14 cellular contexts compared by ENCODE assay signal in the genomic region with DNA sequence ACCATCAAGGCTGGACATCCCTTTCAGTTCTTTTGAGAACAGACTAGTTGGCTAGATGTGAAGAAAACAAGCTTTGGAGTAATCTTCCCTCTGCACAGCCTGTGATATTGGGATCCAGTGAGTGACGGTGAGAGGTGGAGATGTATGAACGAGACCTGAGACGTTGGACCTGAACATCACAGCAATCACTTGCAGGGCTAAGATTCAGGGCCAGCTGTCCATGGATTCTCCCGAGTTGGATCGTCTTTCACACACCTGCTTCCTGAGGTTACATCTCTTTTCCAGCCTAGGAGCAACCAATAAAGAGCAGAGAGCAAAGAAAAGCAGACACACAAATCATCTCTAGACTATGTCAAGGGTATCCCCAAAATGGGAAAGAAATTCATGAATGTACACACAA. TPM values are rescaled to one million over a fixed set of nuclear protein-coding genes. Genes with fewer than 3 reads are reported as not detected.
DNase-seq lines count a peak whose midpoint lies in the region; ATAC-seq, FAIRE-seq and TF ChIP-seq lines count a peak whose summit lies in the region.
"Had no signal": no experiment of that assay in that cellular context is flagged by ENCODE, and none has a peak within 500 bp of the region (broad histone marks: within the 10 kb centered on the region; RNA-seq: fewer than 3 reads in every experiment).

No MANE protein-coding gene starts in this region.

- no peak overlapping the region for H3K14ac ChIP-seq in H1 (ENCODE audit: insufficient read length)

- H3K23ac ChIP-seq in H1 (ENCODE audit: insufficient read length) = no peak overlapping the region

- no peaks in the 10 kb centered on the region for H3K79me2 ChIP-seq in H1 (ENCODE audit: control insufficient read depth in 1 of 2, insufficient read depth in 2 of 2, low read length in 2 of 2)

- peaks cover 29% of the 10 kb centered on the region for H3K27me3 Mint-ChIP-seq in activated naive CD8-positive, alpha-beta T cell treated with anti-CD3 and anti-CD28 coated beads, Interleukin-2, amount 10 ng/mL, durations not matched to agents 7 days and 5 days
- H3K27me3 Mint-ChIP-seq in activated naive CD8-positive, alpha-beta T cell treated with anti-CD3 and anti-CD28 coated beads, Interleukin-2, amount 50 U/mL, for 24 hours = peaks cover 27% of the 10 kb centered on the region

- H3K27me3 ChIP-seq in H1 (replicated peaks in 1 of 4; ENCODE audit: control insufficient read depth in 3 of 4, extremely low read depth in 1 of 4, insufficient read depth in 3 of 4, low read length in 3 of 4) = no peaks in the 10 kb centered on the region

- no peak overlapping the region for H2BK5ac ChIP-seq in H1 (ENCODE audit: low read depth, low read length)

- no peak overlapping the region for H2BK20ac ChIP-seq in H1 (ENCODE audit: low read length)

- TF ChIP-seq POLR2A in H1 (IDR thresholded peaks at IDR 0.05; ENCODE audit: control extremely low read depth in 1 of 2, low read depth in 2 of 2, low read length in 2 of 2) = no peak

- CTCF ChIA-PET in H1 (lab: Charles Lee; ENCODE audit: partially characterized antibody) = interaction anchor here (0.8 to 3.7 kb wide), 8 partner anchors 9 to 241 kb away, joined by 3 to 39 read pairs (median 4); partner anchors contain the start of gene TRAM2

- no peaks in the 10 kb centered on the region for H3K36me3 ChIP-seq in H1 (ENCODE audit: control insufficient read depth in 2 of 4, insufficient read depth in 4 of 4, low read length in 3 of 4)

- DNase-seq in activated naive CD8-positive, alpha-beta T cell treated with anti-CD3 and anti-CD28 coated beads, Interleukin-2, amount 10 ng/mL, durations not matched to agents 7 days and 5 days = no peak
- DNase-seq in activated naive CD8-positive, alpha-beta T cell treated with anti-CD3 and anti-CD28 coated beads, Interleukin-2, amount 50 U/mL, for 24 hours = no peak
- DNase-seq in NCI-H524 (lab: John Stamatoyannopoulos, UW) = peak; percentile 46 to 79
- DNase-seq in H1 (ENCODE audit: low read depth in 1 of 2, low spot score in 2 of 2) = no peak
- DNase-seq in frontal cortex (ENCODE audit: low spot score in 2 of 2) = no peak
- DNase-seq: Caco-2; CD4-positive, CD25-positive, alpha-beta regulatory T cell; H7; NCI-H1436 treated with DMSO at 0.1 percent for 48 hours; NCI-H2081 treated with DMSO at 0.1 percent for 48 hours; SIG-M5 had no signal

- no peak for ATAC-seq in activated naive CD8-positive, alpha-beta T cell treated with anti-CD3 and anti-CD28 coated beads, Interleukin-2, amount 10 ng/mL, durations not matched to agents 7 days and 5 days (ENCODE audit: low read depth)
- no peak for ATAC-seq in activated naive CD8-positive, alpha-beta T cell treated with anti-CD3 and anti-CD28 coated beads, Interleukin-2, amount 50 U/mL, for 24 hours
- no peak for ATAC-seq in GM19463 (IDR thresholded peaks at IDR 0.05; ENCODE audit: unreplicated experiment)
- ATAC-seq in HG02870 (IDR thresholded peaks at IDR 0.05; ENCODE audit: unreplicated experiment) = no peak

- no peak overlapping the region for H2AK5ac ChIP-seq in H1 (ENCODE audit: low read depth, low read length)

- H2BK120ac ChIP-seq in H1 (replicated peaks; ENCODE audit: low read depth, low read length) = no peak overlapping the region

- no peak overlapping the region for H4K91ac ChIP-seq in H1 (replicated peaks; ENCODE audit: insufficient read length, low read length)

- H2AFZ ChIP-seq in H1 (ENCODE audit: low read length) = peak overlapping the region; percentile 63; the same call in 1 of the 2 replicates

- peak overlapping the region; percentile 18 for H3K27ac Mint-ChIP-seq in activated naive CD8-positive, alpha-beta T cell treated with anti-CD3 and anti-CD28 coated beads, Interleukin-2, amount 10 ng/mL, durations not matched to agents 7 days and 5 days
- H3K27ac Mint-ChIP-seq in activated naive CD8-positive, alpha-beta T cell treated with anti-CD3 and anti-CD28 coated beads, Interleukin-2, amount 50 U/mL, for 24 hours = no peak overlapping the region
- H3K27ac Mint-ChIP-seq: CD4-positive, CD25-positive, alpha-beta regulatory T cell; T-helper 1 cell treated with Interleukin-12 subunit alpha and Interleukin-12 subunit beta and Interleukin-4 antibody, amounts not matched to agents 30 μg/mL and 1 μg/mL, for 36 hours had no signal

- H3K4me3 ChIP-seq in H1 (ENCODE audit: extremely low read depth in 1 of 4, insufficient read depth in 2 of 4, low read depth in 3 of 4, low read length in 4 of 4) = no peak overlapping the region

- no peak for TF ChIP-seq EP300 in H1 (IDR thresholded peaks at IDR 0.05; ENCODE audit: borderline replicate concordance in 1 of 2, low read depth in 2 of 2, low read length in 2 of 2)

- POLR2A ChIA-PET in activated naive CD8-positive, alpha-beta T cell treated with anti-CD3 and anti-CD28 coated beads, Interleukin-2, amount 10 ng/mL, durations not matched to agents 7 days and 5 days (lab: Charles Lee) = no interaction called here
- POLR2A ChIA-PET in H1 (lab: Charles Lee; ENCODE audit: partially characterized antibody) = no interaction called here

- H3K9me3 ChIP-seq in H1 (ENCODE audit: insufficient read depth in 2 of 2, low read depth in 1 of 2, low read length in 1 of 2) = no peaks in the 10 kb centered on the region
- H3K9me3 ChIP-seq: Caco-2 had no signal

- no peaks in the 10 kb centered on the region for H3K9me3 Mint-ChIP-seq in activated naive CD8-positive, alpha-beta T cell treated with anti-CD3 and anti-CD28 coated beads, Interleukin-2, amount 10 ng/mL, durations not matched to agents 7 days and 5 days
- H3K9me3 Mint-ChIP-seq in activated naive CD8-positive, alpha-beta T cell treated with anti-CD3 and anti-CD28 coated beads, Interleukin-2, amount 50 U/mL, for 24 hours = no peaks in the 10 kb centered on the region
- H3K9me3 Mint-ChIP-seq: CD4-positive, CD25-positive, alpha-beta regulatory T cell; T-helper 1 cell treated with Interleukin-12 subunit alpha and Interleukin-12 subunit beta and Interleukin-4 antibody, amounts not matched to agents 30 μg/mL and 1 μg/mL, for 36 hours had no signal

- peaks cover 0 to 2% (median 0%) of the 10 kb centered on the region in 4 experiments; a peak in 1 of 7 replicates for H3K4me1 ChIP-seq in H1 (replicated peaks in 1 of 4; ENCODE audit: control insufficient read depth in 3 of 4, insufficient read depth in 4 of 4, low read length in 3 of 4)
- H3K4me1 ChIP-seq: Caco-2 had no signal

- H3K79me1 ChIP-seq in H1 (ENCODE audit: low read depth, low read length) = no peaks in the 10 kb centered on the region

- no peak overlapping the region for H4K8ac ChIP-seq in H1 (ENCODE audit: extremely low read depth, insufficient read depth, low read length)

- H3K27ac ChIP-seq in H1 (ENCODE audit: low read depth, low read length) = no peak overlapping the region

- no peak overlapping the region for H3K56ac ChIP-seq in H1 (replicated peaks; ENCODE audit: insufficient read length, low read depth, low read length)

- no peak overlapping the region for H4K5ac ChIP-seq in H1 (ENCODE audit: insufficient read length, low read depth, low read length)

- TF ChIP-seq RAD21 in H1 (IDR thresholded peaks at IDR 0.05 in 1 of 2, conservative IDR thresholded peaks at IDR 0.05 in 1 of 2; ENCODE audit: low read depth in 2 of 2, low read length in 2 of 2) = no peak

- no peak overlapping the region for H3K4ac ChIP-seq in H1 (replicated peaks; ENCODE audit: insufficient read length, low read depth, low read length)

- no peaks in the 10 kb centered on the region for H3K23me2 ChIP-seq in H1 (ENCODE audit: low read depth, low read length)

- H3K9ac ChIP-seq in H1 (replicated peaks in 1 of 4; ENCODE audit: extremely low read depth in 1 of 4, low read depth in 3 of 4, low read length in 3 of 4) = no peak overlapping the region; a peak in 1 of 7 replicates

- no peaks in the 10 kb centered on the region for H3K36me3 Mint-ChIP-seq in activated naive CD8-positive, alpha-beta T cell treated with anti-CD3 and anti-CD28 coated beads, Interleukin-2, amount 10 ng/mL, durations not matched to agents 7 days and 5 days
- no peaks in the 10 kb centered on the region for H3K36me3 Mint-ChIP-seq in activated naive CD8-positive, alpha-beta T cell treated with anti-CD3 and anti-CD28 coated beads, Interleukin-2, amount 50 U/mL, for 24 hours (ENCODE audit: low read depth)
- H3K36me3 Mint-ChIP-seq: CD4-positive, CD25-positive, alpha-beta regulatory T cell had no signal

- no peak overlapping the region for H2BK15ac ChIP-seq in H1 (ENCODE audit: low read length)

- no peak overlapping the region for H3K4me2 ChIP-seq in H1 (ENCODE audit: insufficient read depth in 1 of 2, low read depth in 2 of 2, low read length in 2 of 2)

- H3K4me3 Mint-ChIP-seq in activated naive CD8-positive, alpha-beta T cell treated with anti-CD3 and anti-CD28 coated beads, Interleukin-2, amount 10 ng/mL, durations not matched to agents 7 days and 5 days = no peak overlapping the region
- no peak overlapping the region for H3K4me3 Mint-ChIP-seq in activated naive CD8-positive, alpha-beta T cell treated with anti-CD3 and anti-CD28 coated beads, Interleukin-2, amount 50 U/mL, for 24 hours
- H3K4me3 Mint-ChIP-seq: CD4-positive, CD25-positive, alpha-beta regulatory T cell; T-helper 1 cell treated with Interleukin-12 subunit alpha and Interleukin-12 subunit beta and Interleukin-4 antibody, amounts not matched to agents 30 μg/mL and 1 μg/mL, for 36 hours had no signal

- H3K4me1 Mint-ChIP-seq in activated naive CD8-positive, alpha-beta T cell treated with anti-CD3 and anti-CD28 coated beads, Interleukin-2, amount 10 ng/mL, durations not matched to agents 7 days and 5 days = peaks cover 7% of the 10 kb centered on the region
- peaks cover 5% of the 10 kb centered on the region for H3K4me1 Mint-ChIP-seq in activated naive CD8-positive, alpha-beta T cell treated with anti-CD3 and anti-CD28 coated beads, Interleukin-2, amount 50 U/mL, for 24 hours
- H3K4me1 Mint-ChIP-seq: CD4-positive, CD25-positive, alpha-beta regulatory T cell had no signal

- TF ChIP-seq CTCF in H1 (IDR thresholded peaks at IDR 0.05; ENCODE audit: control extremely low read depth in 1 of 3, insufficient read depth in 1 of 3, low read depth in 1 of 3, low read length in 3 of 3) = no peak

- H2BK12ac ChIP-seq in H1 (ENCODE audit: low read depth, low read length) = no peak overlapping the region

- 86% methylated on average over 5 of the region's 5 CpGs; no CpG with 5 or more reads in 1 of the 2 experiments for WGBS in H1 (ENCODE audit: extremely low coverage in 1 of 2, insufficient coverage in 1 of 2, insufficient read length in 1 of 2, insufficient replicate concordance in 2 of 2, low coverage in 1 of 2, low lambda C conversion rate in 2 of 2, missing lambda C conversion rate in 1 of 2), 2 experiments

- FAIRE-seq in H1 (lab: Jason Lieb, UNC) (no peak), frontal cortex (lab: Jason Lieb, UNC) (no peak)

- no peaks in the 10 kb centered on the region for H4K20me1 ChIP-seq in H1 (replicated peaks in 1 of 2; ENCODE audit: control insufficient read depth in 1 of 2, insufficient read depth in 2 of 2, low read length in 2 of 2)

- no peak overlapping the region for H3K18ac ChIP-seq in H1 (ENCODE audit: extremely low read depth, low read length)

RNA-seq across cellular contexts. Expression of gene TMEM14A, which starts 30.0 kb away (rescaled TPM):
- 10 to 100 TPM; 18.6 to 19.0 TPM for total RNA-seq in activated naive CD8-positive, alpha-beta T cell treated with anti-CD3 and anti-CD28 coated beads, Interleukin-2, amount 10 ng/mL, durations not matched to agents 7 days and 5 days
- 11.2 and 12.5 TPM in 2 replicates for total RNA-seq in H1 (2021; fragmentation: NEBNext Ultra II Directional; extraction: Animal tissue kit (Norgen Biotek cat#: 25700))
- 8.9 and 11.1 TPM in 2 replicates for polyA plus RNA-seq in H1 (2011; rRNA removed)
- 13.4 TPM for polyA plus RNA-seq in H1 (2011; cell fraction: cytosol; rRNA removed)
- polyA plus RNA-seq in H1 (2011; cell fraction: nucleus; rRNA removed) = 1.9 TPM
- polyA plus RNA-seq in H1 (2012, experiment 1 of 2) = 7.7 to 9.8 TPM (median 9.0 TPM) in 4 replicates
- 11.8 TPM for polyA plus RNA-seq in H1 (2012, experiment 2 of 2)
- 8.2 TPM for polyA plus RNA-seq in H1 (2013, experiment 1 of 2)
- polyA plus RNA-seq in H1 (2013, experiment 2 of 2) = 7.3 TPM
- 1.3 and 1.8 TPM in 2 replicates for polyA minus RNA-seq in H1 (2011; rRNA and poly(A)+ RNA removed)
- polyA minus RNA-seq in H1 (2011; cell fraction: cytosol; rRNA and poly(A)+ RNA removed) = 2.0 TPM
- polyA minus RNA-seq in H1 (2011; cell fraction: nucleus; rRNA and poly(A)+ RNA removed) = 3.6 TPM
- 102 TPM for total RNA-seq in frontal cortex

Comparison
In these comparisons a context has a peak if more than half of its experiments do, and no peak if none do; other contexts are left out.
1. DNase-seq: peak in NCI-H524 (2 of 2); none in activated naive CD8-positive, alpha-beta T cell treated with anti-CD3 and anti-CD28 coated beads, Interleukin-2, amount 10 ng/mL, durations not matched to agents 7 days and 5 days (single experiment), activated naive CD8-positive, alpha-beta T cell treated with anti-CD3 and anti-CD28 coated beads, Interleukin-2, amount 50 U/mL, for 24 hours (single experiment), H1 (0 of 2) and frontal cortex (0 of 2).